8 cellular contexts compared by ENCODE assay signal in genomic region chr1:212034516-212035122, GRCh38. TPM values are rescaled to one million over a fixed set of nuclear protein-coding genes. Genes with fewer than 3 reads are reported as not detected.
A peak's percentile ranks its signal among the peaks of the same experiment; 100 is the strongest.
DNase-seq lines count a peak whose midpoint lies in the region; ATAC-seq and TF ChIP-seq lines count a peak whose summit lies in the region.

No MANE protein-coding gene starts in this region.

- H3K79me2 ChIP-seq in HCT116 (ENCODE audit: insufficient read depth, low read length) (peaks cover 88% of the 10 kb centered on the region), SK-N-SH (ENCODE audit: insufficient read depth) (peaks cover 82% of the 10 kb centered on the region)

- CTCF ChIA-PET in HCT116 (lab: Charles Lee) (interaction anchor here (0.6 to 3.4 kb wide), 33 partner anchors 8 to 981 kb away, joined by 3 to 72 read pairs (median 7); partner anchors contain the start of genes ANGEL2 and PACC1), SK-N-SH (lab: Yijun Ruan, JAX) (interaction anchor here (0.5 to 4.9 kb wide), 65 partner anchors 9 to 442 kb away, joined by 3 to 85 read pairs (median 4); partner anchors contain the start of genes NEK2 and PPP2R5A)

- H3K4me1 ChIP-seq in HCT116 (ENCODE audit: control insufficient read depth in 1 of 2, insufficient read depth in 2 of 2, low read length in 2 of 2) (peaks cover 24 to 45% of the 10 kb centered on the region in 2 experiments), SK-N-SH (ENCODE audit: control insufficient read depth in 1 of 2, insufficient read depth in 2 of 2, low read depth in 1 of 2, low read length in 1 of 2) (peaks cover 22 to 23% of the 10 kb centered on the region in 2 experiments; a peak in 3 of 4 replicates), foreskin keratinocyte (peaks cover 19% of the 10 kb centered on the region), rectal smooth muscle tissue (ENCODE audit: control insufficient read depth, insufficient read depth, low read length) (peaks cover 6% of the 10 kb centered on the region)

- H3K9me2 ChIP-seq in HCT116 (ENCODE audit: insufficient read depth) (no peaks in the 10 kb centered on the region), SK-N-SH (no peaks in the 10 kb centered on the region)

- BruUV-seq in HCT116 (replicated peaks; lab: Mats Ljungman, UMichigan), result no TSS peak

- peak in 1 of 3 experiments; percentile 93; a peak in 1 of 6 replicates for TF ChIP-seq CTCF in HCT116 (IDR thresholded peaks at IDR 0.05 in 2 of 3, conservative IDR thresholded peaks at IDR 0.05 in 1 of 3; ENCODE audit: borderline replicate concordance in 1 of 3, insufficient read depth in 1 of 3, low read depth in 2 of 3, low read length in 2 of 3)
- TF ChIP-seq CTCF in SK-N-SH (IDR thresholded peaks at IDR 0.05), result no peak
- no peak for TF ChIP-seq CTCF in foreskin keratinocyte (conservative IDR thresholded peaks at IDR 0.05)

- POLR2A ChIA-PET in HCT116 (lab: Charles Lee) (interaction anchor here (0.9 to 2.1 kb wide), 6 partner anchors 12 to 574 kb away, joined by 3 to 11 read pairs (median 6); partner anchors contain the start of gene ATF3), SK-N-SH (lab: Yijun Ruan, JAX) (interaction anchor here (1.0 to 1.6 kb wide), 6 partner anchors 10 to 423 kb away, joined by 3 to 5 read pairs (median 4); partner anchors contain the start of gene NEK2)

- intact Hi-C loops in HCT116 (cut with micrococcal nuclease), result loop anchor here (1.0 to 5.0 kb wide), 5 partner anchors 22 to 1667 kb away; partner anchors contain the start of gene PPP2R5A

- peaks cover 0 to 7% of the 10 kb centered on the region in 2 experiments; a peak in 3 of 4 replicates for H3K36me3 ChIP-seq in HCT116 (ENCODE audit: control insufficient read depth in 1 of 2, insufficient read depth in 2 of 2, low read length in 2 of 2)
- H3K36me3 ChIP-seq in SK-N-SH (replicated peaks in 1 of 2; ENCODE audit: control insufficient read depth in 1 of 2, insufficient read depth in 2 of 2, low read length in 1 of 2), result peaks cover 0 to 10% of the 10 kb centered on the region in 2 experiments
- H3K36me3 ChIP-seq in rectal smooth muscle tissue (ENCODE audit: control insufficient read depth, insufficient read depth, low read length), result no peaks in the 10 kb centered on the region

- TF ChIP-seq RAD21 in HCT116 (IDR thresholded peaks at IDR 0.05; ENCODE audit: low read depth) (peak; percentile 85), SK-N-SH (IDR thresholded peaks at IDR 0.05; ENCODE audit: low read length) (peak; percentile 79)

- peaks cover 32% of the 10 kb centered on the region for H3F3A ChIP-seq in SK-N-SH (replicated peaks; ENCODE audit: insufficient read depth)

- H3K9me3 ChIP-seq in HCT116 (ENCODE audit: control insufficient read depth in 1 of 2, insufficient read depth in 1 of 2, low read depth in 1 of 2, low read length in 2 of 2) (no peaks in the 10 kb centered on the region), SK-N-SH (no peaks in the 10 kb centered on the region)

- H3K9ac ChIP-seq in HCT116 (ENCODE audit: low read length) (peak overlapping the region; percentile 92), SK-N-SH (peak overlapping the region; percentile 65), rectal smooth muscle tissue (ENCODE audit: low read length) (peak overlapping the region; percentile 61)

- no peak for TF ChIP-seq POLR2A in HCT116 (IDR thresholded peaks at IDR 0.05; ENCODE audit: borderline replicate concordance, extremely low read depth, insufficient read depth, insufficient read length)

- peak; percentile 18 for ATAC-seq in HCT116
- ATAC-seq in foreskin keratinocyte, result peak; percentile 2

- H3K27me3 ChIP-seq in HCT116 (ENCODE audit: insufficient read depth, low read length) (no peaks in the 10 kb centered on the region), SK-N-SH (ENCODE audit: insufficient read depth) (no peaks in the 10 kb centered on the region), foreskin keratinocyte (no peaks in the 10 kb centered on the region), rectal smooth muscle tissue (ENCODE audit: control insufficient read depth, insufficient read depth, low read length) (no peaks in the 10 kb centered on the region)

- H2AFZ ChIP-seq in HCT116 (ENCODE audit: low read depth, low read length, poor library complexity, severe bottlenecking) (no peak overlapping the region), SK-N-SH (ENCODE audit: low read depth) (peak overlapping the region; percentile 61; the same call in 1 of the 2 replicates)

- no peak for TF ChIP-seq EP300 in SK-N-SH (IDR thresholded peaks at IDR 0.05; ENCODE audit: borderline replicate concordance in 1 of 2, low read depth in 1 of 2, low read length in 1 of 2)

- DNase-seq in GM04503 (ENCODE audit: low read depth), result peak; percentile 89
- DNase-seq in HCT116 (ENCODE audit: low read depth, low spot score), result no peak
- DNase-seq in SK-N-SH, result no peak
- no peak for DNase-seq in foreskin keratinocyte
- DNase-seq in NOMO-1 (lab: John Stamatoyannopoulos, UW; ENCODE audit: unreplicated experiment in 2 of 2), result no peak
- no peak for DNase-seq in cerebellar cortex (ENCODE audit: low spot score)
- no peak for DNase-seq in NCI-H187 treated with DMSO at 0.1 percent for 48 hours (lab: John Stamatoyannopoulos, UW)

- H3K4me2 ChIP-seq in HCT116 (ENCODE audit: low read length), result peak overlapping the region; percentile 95
- peak overlapping the region; percentile 81 for H3K4me2 ChIP-seq in SK-N-SH

- H4K20me1 ChIP-seq in HCT116 (ENCODE audit: insufficient read depth) (peaks cover 14% of the 10 kb centered on the region; the same call in 1 of the 2 replicates), SK-N-SH (ENCODE audit: insufficient read depth) (peaks cover 2% of the 10 kb centered on the region; the same call in 1 of the 2 replicates)

- H3K27ac ChIP-seq in HCT116 (ENCODE audit: low read depth, low read length) (peak overlapping the region; percentile 71), SK-N-SH (ENCODE audit: low read depth in 2 of 2, low read length in 1 of 2) (peak overlapping the region; percentile 67 to 81), foreskin keratinocyte (peak overlapping the region; percentile 88), rectal smooth muscle tissue (ENCODE audit: low read depth, low read length) (peak overlapping the region; percentile 88)

- 4% methylated on average over 13 of the region's 13 CpGs for WGBS in SK-N-SH (ENCODE audit: low lambda C conversion rate)

- RAD21 ChIA-PET in HCT116 (lab: Charles Lee; ENCODE audit: low non-redundant PET in 1 of 2, low total read pairs in 2 of 2, uncharacterized antibody in 2 of 2, unreplicated experiment in 2 of 2), result interaction anchor here (0.6 to 1.8 kb wide), 6 partner anchors 22 to 421 kb away, joined by 3 to 12 read pairs (median 4); partner anchors contain the start of gene NEK2 (in 1 of the 2)

- H3K4me3 ChIP-seq in HCT116 (replicated peaks in 1 of 2; ENCODE audit: low read depth in 1 of 2, low read length in 2 of 2), result peak overlapping the region; percentile 88
- H3K4me3 ChIP-seq in SK-N-SH (ENCODE audit: low read depth in 2 of 2, low read length in 1 of 2), result peak overlapping the region; percentile 89 to 99
- H3K4me3 ChIP-seq in rectal smooth muscle tissue (ENCODE audit: low read length), result peak overlapping the region; percentile 98

TF ChIP-seq in HCT116, 20 proteins besides CTCF, POLR2A, EP300 and RAD21:
- TF ChIP-seq CEBPB (IDR thresholded peaks at IDR 0.05; ENCODE audit: low read depth), result peak; percentile 59
- TF ChIP-seq SIN3A (IDR thresholded peaks at IDR 0.05; ENCODE audit: low read depth), result no peak
- no peak for TF ChIP-seq POLR2AphosphoS5 (IDR thresholded peaks at IDR 0.05; ENCODE audit: low read depth, low read length)
- 0 out of 2 replicates have a peak, but pooled peaks have one; percentile 60 for TF ChIP-seq EGR1 (IDR thresholded peaks at IDR 0.05; ENCODE audit: low read depth)

TF ChIP-seq in SK-N-SH, 30 proteins besides CTCF, POLR2A, EP300 and RAD21:
- TF ChIP-seq CHD2 (IDR thresholded peaks at IDR 0.05; ENCODE audit: low read length, partially characterized antibody) (peak; percentile 50), NRF1 (IDR thresholded peaks at IDR 0.05; ENCODE audit: low read depth, low read length) (no peak), RCOR1 (IDR thresholded peaks at IDR 0.05; ENCODE audit: low read length) (no peak), SMC3 (IDR thresholded peaks at IDR 0.05; ENCODE audit: low read depth, low read length) (peak; percentile 75)

RNA-seq across cellular contexts. Expression of gene INTS7, which starts 0.7 kb away (rescaled TPM):
- total RNA-seq in HCT116 (2021; ENCODE audit: unreplicated experiment) (21.7 TPM), foreskin keratinocyte (20.4 and 21.3 TPM in 2 replicates)
- polyA plus RNA-seq in HCT116 (2012), result 13.1 and 15.9 TPM in 2 replicates
- polyA plus RNA-seq in SK-N-SH (2012; rRNA removed) (8.7 and 11.7 TPM in 2 replicates), foreskin keratinocyte (15.3 and 16.5 TPM in 2 replicates)
- 9.1 and 10.3 TPM in 2 replicates for polyA plus RNA-seq in SK-N-SH (2012; cell fraction: cytosol; rRNA removed)
- 5.2 and 13.6 TPM in 2 replicates for polyA plus RNA-seq in SK-N-SH (2012; cell fraction: nucleus; rRNA removed)

RNA-seq across cellular contexts. Expression of gene DTL, which starts 0.9 kb away (rescaled TPM):
- 41.0 TPM for total RNA-seq in HCT116 (2021; ENCODE audit: unreplicated experiment)
- 11.1 and 20.1 TPM in 2 replicates for polyA plus RNA-seq in HCT116 (2012)
- 9.3 and 12.6 TPM in 2 replicates for polyA plus RNA-seq in SK-N-SH (2012; rRNA removed)
- 7.9 and 9.3 TPM in 2 replicates for polyA plus RNA-seq in SK-N-SH (2012; cell fraction: cytosol; rRNA removed)
- 7.0 and 13.1 TPM in 2 replicates for polyA plus RNA-seq in SK-N-SH (2012; cell fraction: nucleus; rRNA removed)
- 28.3 and 29.5 TPM in 2 replicates for total RNA-seq in foreskin keratinocyte
- 8.8 and 11.5 TPM in 2 replicates for polyA plus RNA-seq in foreskin keratinocyte
